18 cellular contexts compared by ENCODE assay signal in the genomic region with DNA sequence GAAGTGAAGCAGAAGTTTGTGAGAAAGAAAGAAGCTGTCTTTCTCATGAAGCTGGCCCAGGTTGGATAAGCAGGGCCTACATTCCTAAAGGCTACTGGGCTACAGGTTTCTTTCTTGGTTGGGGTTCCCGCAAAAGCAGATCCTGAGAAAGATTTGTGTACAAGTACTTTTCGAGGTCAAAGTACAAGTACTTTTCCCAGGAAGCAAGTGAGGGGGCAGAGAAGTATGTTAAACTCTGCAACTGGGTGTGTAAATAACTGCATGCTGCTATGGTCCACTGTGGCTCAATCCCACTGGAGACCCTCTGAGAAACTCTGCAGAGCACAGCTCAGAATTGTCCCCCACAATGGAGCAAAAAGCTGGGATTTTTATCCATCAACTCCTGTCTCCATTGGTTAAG. TPM values are rescaled to one million over a fixed set of nuclear protein-coding genes. Genes with fewer than 3 reads are reported as not detected.
DNase-seq lines count a peak whose midpoint lies in the region; ATAC-seq, FAIRE-seq and TF ChIP-seq lines count a peak whose summit lies in the region.
"Had no signal": no experiment of that assay in that cellular context is flagged by ENCODE, and none has a peak within 500 bp of the region (broad histone marks: within the 10 kb centered on the region; RNA-seq: fewer than 3 reads in every experiment).

No MANE protein-coding gene starts in this region.

- H3K4me1 ChIP-seq in hepatocyte (ENCODE audit: insufficient read depth), result peaks cover 18% of the 10 kb centered on the region
- no peaks in the 10 kb centered on the region for H3K4me1 ChIP-seq in small intestine (ENCODE audit: control insufficient read depth in 2 of 2, insufficient read depth in 1 of 2, low read depth in 1 of 2, low read length in 1 of 2)
- H3K4me1 ChIP-seq: HAP-1 had no signal

- no peaks in the 10 kb centered on the region for H3K36me3 ChIP-seq in hepatocyte (replicated peaks; ENCODE audit: insufficient read depth, low read depth)
- no peaks in the 10 kb centered on the region for H3K36me3 ChIP-seq in small intestine (ENCODE audit: control insufficient read depth in 2 of 2, insufficient read depth in 2 of 2, low read length in 2 of 2)
- H3K36me3 ChIP-seq: HAP-1 had no signal

- H3K9me3 ChIP-seq in hepatocyte (ENCODE audit: low read depth), result no peaks in the 10 kb centered on the region
- no peaks in the 10 kb centered on the region for H3K9me3 ChIP-seq in small intestine (ENCODE audit: control insufficient read depth, low read depth)
- H3K9me3 ChIP-seq: HAP-1 had no signal

- H3K4me2 ChIP-seq in hepatocyte, result peak overlapping the region; percentile 11
- H3K4me2 ChIP-seq: GM23338 had no signal

- DNase-seq in DMS53 (lab: John Stamatoyannopoulos, UW), result peak; percentile 36
- peak; percentile 8 for DNase-seq in DMS53 treated with DMSO at 0.1 percent for 48 hours (lab: John Stamatoyannopoulos, UW; ENCODE audit: unreplicated experiment)
- peak; percentile 25 for DNase-seq in hepatocyte (ENCODE audit: low spot score)
- peak; percentile 4 for DNase-seq in small intestine
- no peak for DNase-seq in COR-L47 (lab: John Stamatoyannopoulos, UW)
- DNase-seq: C1 segment of cervical spinal cord; CD8-positive, alpha-beta T cell; DMS 273 treated with DMSO at 0.1 percent for 48 hours; DND-41; HFFc6 had no signal

- H3K27me3 ChIP-seq in hepatocyte, result no peaks in the 10 kb centered on the region
- no peaks in the 10 kb centered on the region for H3K27me3 ChIP-seq in small intestine (ENCODE audit: control insufficient read depth in 2 of 2, insufficient read depth in 2 of 2, low read length in 2 of 2)

- H3K27ac ChIP-seq in hepatocyte (peak overlapping the region; percentile 65), small intestine (ENCODE audit: low read depth in 1 of 2, low read length in 1 of 2) (no peak overlapping the region)

- H3K4me3 ChIP-seq in hepatocyte (no peak overlapping the region), small intestine (ENCODE audit: low read depth in 1 of 2, low read length in 2 of 2) (no peak overlapping the region)
- H3K4me3 ChIP-seq: GM23338, HAP-1 had no signal

- no peaks in the 10 kb centered on the region for H3K9me2 ChIP-seq in hepatocyte (replicated peaks; ENCODE audit: insufficient read depth)

- no peak for TF ChIP-seq CTCF in hepatocyte (IDR thresholded peaks at IDR 0.05; ENCODE audit: poor library complexity)

- no peaks in the 10 kb centered on the region for H3K79me2 ChIP-seq in hepatocyte

- no peak for FAIRE-seq in small intestine (lab: Jason Lieb, UNC)
- FAIRE-seq: D721Med, G401.6, GM12892, GM19239, H54 had no signal

- no peak for ATAC-seq in HG03097 (IDR thresholded peaks at IDR 0.05; ENCODE audit: low FRiP score, unreplicated experiment)
- ATAC-seq: CD8-positive, alpha-beta T cell; GM23338 had no signal

- 67% methylated on average over 2 of the region's 2 CpGs for WGBS in hepatocyte (ENCODE audit: low lambda C conversion rate, missing lambda C conversion rate)
- WGBS in small intestine, 3 donors, result 23 to 45% (median 40%) methylated on average over 2 of the region's 2 CpGs

- H2AFZ ChIP-seq in hepatocyte, result no peak overlapping the region
- H2AFZ ChIP-seq: GM23338 had no signal

- H4K20me1 ChIP-seq in hepatocyte (ENCODE audit: insufficient read depth, poor library complexity, severe bottlenecking), result no peaks in the 10 kb centered on the region

RNA-seq across cellular contexts. Expression of gene LSM5, which starts 28.7 kb away (rescaled TPM):
- total RNA-seq in hepatocyte, result 36.4 and 38.4 TPM in 2 replicates
- polyA plus RNA-seq in hepatocyte, result 92.7 and 98.9 TPM in 2 replicates
- polyA plus RNA-seq in small intestine, result 100 to 1,000 TPM in 1 of 3 donors, 10 to 100 TPM in 2; 56.7 to 126 (median 73.6) TPM

RNA-seq across cellular contexts. Expression of gene AVL9, which starts 33.8 kb away (rescaled TPM):
- total RNA-seq in hepatocyte, result 31.1 and 55.7 TPM in 2 replicates
- 10.8 and 14.0 TPM in 2 replicates for polyA plus RNA-seq in hepatocyte
- 10 to 100 TPM in 2 of 3 donors, 1 to 10 TPM in 1; 8.4 to 22.0 (median 13.2) TPM for polyA plus RNA-seq in small intestine
